In genomic region chr17:39014044-39014794, GRCh38 we compare ENCODE assay signal across 13 cellular contexts. TPM values are rescaled to one million over a fixed set of nuclear protein-coding genes. Genes with fewer than 3 reads are reported as not detected.
DNase-seq lines count a peak whose midpoint lies in the region; ATAC-seq and TF ChIP-seq lines count a peak whose summit lies in the region.
"Had no signal": no experiment of that assay in that cellular context is flagged by ENCODE, and none has a peak within 500 bp of the region (broad histone marks: within the 10 kb centered on the region; RNA-seq: fewer than 3 reads in every experiment).

No MANE protein-coding gene starts in this region.

- H3K4me1 ChIP-seq in neutrophil (ENCODE audit: control insufficient read depth in 1 of 2, insufficient read depth in 1 of 2, low read depth in 1 of 2, low read length in 1 of 2) (peaks cover 44 to 50% of the 10 kb centered on the region in 2 experiments), ovary (ENCODE audit: insufficient read depth) (peaks cover 4% of the 10 kb centered on the region)

- peaks cover 30% of the 10 kb centered on the region for H3K4me1 Mint-ChIP-seq in CD4-positive, alpha-beta T cell (ENCODE audit: low read depth)
- H3K4me1 Mint-ChIP-seq in stimulated activated naive B cell treated with anti-CD40 and anti-IgM and Interleukin-4, amounts not matched to agents 10 μg/mL and 1 μg/mL and 100 μg/mL, for 72 hours, result peaks cover 9 to 12% of the 10 kb centered on the region in 2 donors

- H3K9me3 Mint-ChIP-seq in CD4-positive, alpha-beta T cell, result no peaks in the 10 kb centered on the region
- H3K9me3 Mint-ChIP-seq in stimulated activated naive B cell treated with anti-CD40 and anti-IgM and Interleukin-4, amounts not matched to agents 10 μg/mL and 1 μg/mL and 100 μg/mL, for 72 hours, result no peaks in the 10 kb centered on the region
- H3K9me3 Mint-ChIP-seq: activated T-helper 1 cell treated with anti-CD3 and anti-CD28 coated beads, Interleukin-12 subunit alpha, Interleukin-12 subunit beta, Interleukin-2, Interleukin-4 antibody, amounts not matched to agents 30 ng/mL and 10 ng/mL and 1 ng/mL, durations not matched to agents 14 hours and 24 hours and 36 hours had no signal

- no peak overlapping the region for H3K27ac ChIP-seq in CD4-positive, alpha-beta T cell (ENCODE audit: low read depth, low read length)
- peak overlapping the region; percentile 87 for H3K27ac ChIP-seq in neutrophil
- peak overlapping the region in 1 of 2 donors; percentile 32 for H3K27ac ChIP-seq in ovary

- no peaks in the 10 kb centered on the region for H3K36me3 Mint-ChIP-seq in CD4-positive, alpha-beta T cell (ENCODE audit: low read depth)
- no peaks in the 10 kb centered on the region for H3K36me3 Mint-ChIP-seq in stimulated activated naive B cell treated with anti-CD40 and anti-IgM and Interleukin-4, amounts not matched to agents 10 μg/mL and 1 μg/mL and 100 μg/mL, for 72 hours

- TF ChIP-seq CTCF in CD4-positive, alpha-beta T cell (IDR thresholded peaks at IDR 0.05), result no peak
- TF ChIP-seq CTCF in neutrophil (IDR thresholded peaks at IDR 0.05), result no peak
- TF ChIP-seq CTCF in ovary (IDR thresholded peaks at IDR 0.05), result no peak

- no peak overlapping the region for H3K4me3 Mint-ChIP-seq in CD4-positive, alpha-beta T cell
- no peak overlapping the region for H3K4me3 Mint-ChIP-seq in stimulated activated naive B cell treated with anti-CD40 and anti-IgM and Interleukin-4, amounts not matched to agents 10 μg/mL and 1 μg/mL and 100 μg/mL, for 72 hours
- H3K4me3 Mint-ChIP-seq: activated T-helper 1 cell treated with anti-CD3 and anti-CD28 coated beads, Interleukin-12 subunit alpha, Interleukin-12 subunit beta, Interleukin-2, Interleukin-4 antibody, amounts not matched to agents 30 ng/mL and 10 ng/mL and 1 ng/mL, durations not matched to agents 14 hours and 24 hours and 36 hours had no signal

- H3K27me3 ChIP-seq in CD4-positive, alpha-beta T cell (ENCODE audit: control insufficient read depth, insufficient read depth, low read length), result no peaks in the 10 kb centered on the region
- H3K27me3 ChIP-seq in MG63 (no peaks in the 10 kb centered on the region), neutrophil (no peaks in the 10 kb centered on the region), ovary (no peaks in the 10 kb centered on the region)
- H3K27me3 ChIP-seq: sigmoid colon had no signal

- no peak overlapping the region for H3K4me3 ChIP-seq in MG63
- H3K4me3 ChIP-seq in neutrophil (ENCODE audit: low read depth in 1 of 2, low read length in 1 of 2), result no peak overlapping the region
- no peak overlapping the region for H3K4me3 ChIP-seq in ovary
- H3K4me3 ChIP-seq: sigmoid colon had no signal

- H3K27me3 Mint-ChIP-seq in CD4-positive, alpha-beta T cell, result no peaks in the 10 kb centered on the region
- H3K27me3 Mint-ChIP-seq in stimulated activated naive B cell treated with anti-CD40 and anti-IgM and Interleukin-4, amounts not matched to agents 10 μg/mL and 1 μg/mL and 100 μg/mL, for 72 hours, result no peaks in the 10 kb centered on the region

- intact Hi-C loops in CD4-positive, alpha-beta T cell (cut with DNase I, micrococcal nuclease), result no loop called here
- intact Hi-C loops in ovary (cut with DNase I), result no loop called here

- ATAC-seq in CD4-positive, alpha-beta T cell (ENCODE audit: poor library complexity), result no peak
- ATAC-seq in stimulated activated naive B cell treated with anti-CD40 and anti-IgM and Interleukin-4, amounts not matched to agents 10 μg/mL and 1 μg/mL and 100 μg/mL, for 72 hours (replicated peaks), result no peak

- WGBS in ovary, 3 donors, result 48 to 53% (median 49%) methylated on average over 4 of the region's 4 CpGs

- POLR2A ChIA-PET in CD4-positive, alpha-beta T cell (lab: Charles Lee), result interaction anchor here (0.8 to 1.4 kb wide), 2 partner anchors 43 to 47 kb away, joined by 3 read pairs; partner anchors contain the start of gene FBXO47

- H3K9me3 ChIP-seq in CD4-positive, alpha-beta T cell (ENCODE audit: control insufficient read depth, low read length), result no peaks in the 10 kb centered on the region
- H3K9me3 ChIP-seq in MG63 (peaks cover 5% of the 10 kb centered on the region), neutrophil (no peaks in the 10 kb centered on the region), ovary (no peaks in the 10 kb centered on the region)
- H3K9me3 ChIP-seq: sigmoid colon had no signal

- CTCF ChIA-PET in CD4-positive, alpha-beta T cell (lab: Charles Lee), result interaction anchor here (0.6 kb wide), 1 partner anchor 400 kb away, joined by 3 read pairs; no protein-coding TSS in a partner anchor

- TF ChIP-seq EP300 in ovary (IDR thresholded peaks at IDR 0.05), result no peak

- DNase-seq in CD4-positive, alpha-beta T cell, result no peak
- peak; percentile 48 for DNase-seq in MG63
- peak; percentile 46 for DNase-seq in dedifferentiated amniotic fluid mesenchymal stem cell (ENCODE audit: extremely low spot score)
- DNase-seq in kidney glomerular epithelial cell (lab: John Stamatoyannopoulos, UW), result no peak
- no peak for DNase-seq in stimulated activated CD4-positive, alpha-beta T cell treated with anti-CD3 and anti-CD28 coated beads, Interleukin-4, amount 100 ng/mL, for 4 hours
- no peak for DNase-seq in stimulated activated naive B cell treated with anti-CD40 and anti-IgM and Interleukin-4, amounts not matched to agents 10 μg/mL and 1 μg/mL and 100 μg/mL, for 72 hours
- no peak for DNase-seq in ovary
- DNase-seq: left cardiac atrium; NCI-H82; sigmoid colon; stimulated activated naive CD4-positive, alpha-beta T cell had no signal

- no peak for TF ChIP-seq POLR2A in ovary (IDR thresholded peaks at IDR 0.05)

- H3K27ac Mint-ChIP-seq in CD4-positive, alpha-beta T cell, result peak overlapping the region; percentile 92
- H3K27ac Mint-ChIP-seq in stimulated activated naive B cell treated with anti-CD40 and anti-IgM and Interleukin-4, amounts not matched to agents 10 μg/mL and 1 μg/mL and 100 μg/mL, for 72 hours, result no peak overlapping the region
- H3K27ac Mint-ChIP-seq: activated T-helper 1 cell treated with anti-CD3 and anti-CD28 coated beads, Interleukin-12 subunit alpha, Interleukin-12 subunit beta, Interleukin-2, Interleukin-4 antibody, amounts not matched to agents 30 ng/mL and 10 ng/mL and 1 ng/mL, durations not matched to agents 14 hours and 24 hours and 36 hours had no signal

- H3K36me3 ChIP-seq in MG63, result no peaks in the 10 kb centered on the region
- H3K36me3 ChIP-seq in neutrophil, result no peaks in the 10 kb centered on the region
- H3K36me3 ChIP-seq in ovary, result no peaks in the 10 kb centered on the region
- H3K36me3 ChIP-seq: sigmoid colon had no signal

RNA-seq across cellular contexts. Expression of gene FBXO47, which starts 47.0 kb away (rescaled TPM):
- total RNA-seq in CD4-positive, alpha-beta T cell, result not detected
- total RNA-seq in MG63 (2014; rRNA removed; shearing (Covaris generic); ENCODE audit: low replicate concordance), result not detected in 2 replicates
- total RNA-seq in ovary, result not detected
- polyA plus RNA-seq in ovary, result not detected
- total RNA-seq: left cardiac atrium, sigmoid colon had no signal
- polyA plus RNA-seq: sigmoid colon had no signal

Comparison
In these comparisons a context has a peak if more than half of its experiments do, and no peak if none do; other contexts are left out.
1. DNase-seq: peak in MG63 (single experiment) and dedifferentiated amniotic fluid mesenchymal stem cell (single experiment); none in CD4-positive, alpha-beta T cell (0 of 10), kidney glomerular epithelial cell (single experiment), stimulated activated CD4-positive, alpha-beta T cell treated with anti-CD3 and anti-CD28 coated beads, Interleukin-4, amount 100 ng/mL, for 4 hours (0 of 2), stimulated activated naive B cell treated with anti-CD40 and anti-IgM and Interleukin-4, amounts not matched to agents 10 μg/mL and 1 μg/mL and 100 μg/mL, for 72 hours (single experiment) and ovary (0 of 5).